11 cellular contexts compared by ENCODE assay signal in the genomic region with DNA sequence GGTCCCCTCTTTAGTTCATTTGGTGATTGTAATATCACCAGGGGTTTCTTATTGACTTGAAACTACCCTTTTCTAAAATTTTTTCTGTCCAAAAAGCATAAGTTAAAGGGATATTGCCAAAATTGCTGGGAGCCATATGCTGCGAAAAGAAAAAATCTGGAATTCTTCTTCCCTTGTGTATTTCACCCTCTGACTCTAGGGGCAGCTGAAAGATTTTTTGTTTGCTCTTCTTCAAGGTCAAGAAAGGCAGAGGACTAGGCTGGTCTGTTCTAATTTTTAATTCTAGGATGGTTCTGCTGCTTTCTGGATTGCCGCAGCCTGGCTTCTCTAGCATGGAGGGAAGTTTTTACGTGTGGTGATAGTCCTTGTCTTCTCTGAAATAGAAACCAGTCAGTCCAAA.
DNase-seq lines count a peak whose midpoint lies in the region; ATAC-seq and TF ChIP-seq lines count a peak whose summit lies in the region.
"Had no signal": no experiment of that assay in that cellular context is flagged by ENCODE, and none has a peak within 500 bp of the region (broad histone marks: within the 10 kb centered on the region; RNA-seq: fewer than 3 reads in every experiment).

No MANE protein-coding gene starts in this region.

- peaks cover 7 to 10% of the 10 kb centered on the region in 2 donors for H3K36me3 Mint-ChIP-seq in CD14-positive monocyte
- no peaks in the 10 kb centered on the region for H3K36me3 Mint-ChIP-seq in natural killer cell
- H3K36me3 Mint-ChIP-seq in endothelial cell (ENCODE audit: low read depth, unreplicated experiment), result peaks cover 3% of the 10 kb centered on the region

- H3K4me1 Mint-ChIP-seq in CD14-positive monocyte (peaks cover 31% of the 10 kb centered on the region), natural killer cell (peaks cover 38 to 40% of the 10 kb centered on the region in 2 donors), endothelial cell (ENCODE audit: unreplicated experiment) (peaks cover 4% of the 10 kb centered on the region)

- H3K9ac ChIP-seq in adipocyte (ENCODE audit: low read length), result no peak overlapping the region

- peak overlapping the region; percentile 31 for H3K4me3 ChIP-seq in GM12875 (ENCODE audit: low read depth, low read length)
- peak overlapping the region; percentile 66 for H3K4me3 ChIP-seq in adipocyte (ENCODE audit: low read length)
- H3K4me3 ChIP-seq in lower lobe of right lung, result no peak overlapping the region
- no peak overlapping the region for H3K4me3 ChIP-seq in gastrocnemius medialis

- H3K27me3 Mint-ChIP-seq in CD14-positive monocyte (ENCODE audit: low read depth in 3 of 3) (peaks cover 77 to 90% (median 86%) of the 10 kb centered on the region in 3 donors), natural killer cell (ENCODE audit: low read depth in 2 of 2) (peaks cover 70 to 71% of the 10 kb centered on the region in 2 donors), endothelial cell (ENCODE audit: unreplicated experiment) (peaks cover 13% of the 10 kb centered on the region)

- H3K9me3 ChIP-seq in adipocyte (ENCODE audit: control insufficient read depth, low read length) (no peaks in the 10 kb centered on the region), lower lobe of right lung (no peaks in the 10 kb centered on the region), gastrocnemius medialis (no peaks in the 10 kb centered on the region)

- TF ChIP-seq POLR2A in gastrocnemius medialis (IDR thresholded peaks at IDR 0.05), result no peak

- H3K27me3 ChIP-seq in adipocyte (replicated peaks; ENCODE audit: control insufficient read depth, insufficient read depth, low read length) (no peaks in the 10 kb centered on the region), lower lobe of right lung (ENCODE audit: low read depth) (peaks cover 50% of the 10 kb centered on the region), gastrocnemius medialis (peaks cover 37 to 63% (median 48%) of the 10 kb centered on the region in 3 donors)

- H3K9me3 Mint-ChIP-seq in CD14-positive monocyte, result peaks cover 0 to 21% (median 14%) of the 10 kb centered on the region in 7 donors
- H3K9me3 Mint-ChIP-seq in natural killer cell, result no peaks in the 10 kb centered on the region
- no peaks in the 10 kb centered on the region for H3K9me3 Mint-ChIP-seq in endothelial cell (ENCODE audit: unreplicated experiment)

- H3K36me3 ChIP-seq in adipocyte (ENCODE audit: control insufficient read depth, insufficient read depth, low read length, severe bottlenecking) (no peaks in the 10 kb centered on the region), lower lobe of right lung (no peaks in the 10 kb centered on the region), gastrocnemius medialis (no peaks in the 10 kb centered on the region)

- intact Hi-C loops in CD14-positive monocyte (cut with micrococcal nuclease), result no loop called here
- intact Hi-C loops in natural killer cell (cut with micrococcal nuclease), result no loop called here
- intact Hi-C loops in lower lobe of right lung (cut with DNase I), result no loop called here
- intact Hi-C loops in gastrocnemius medialis (cut with DNase I; ENCODE audit: low total_unique reads), result no loop called here

- H3K4me1 ChIP-seq in adipocyte (ENCODE audit: control insufficient read depth, insufficient read depth, low read length) (peaks cover 22% of the 10 kb centered on the region), lower lobe of right lung (peaks cover 15% of the 10 kb centered on the region), gastrocnemius medialis (peaks cover 0 to 5% of the 10 kb centered on the region in 2 donors)

- DNase-seq in CD14-positive monocyte (ENCODE audit: low spot score) (no peak), adipocyte (ENCODE audit: low read depth) (peak; percentile 43), natural killer cell (no peak), endothelial cell (ENCODE audit: low spot score) (no peak), lower lobe of right lung (no peak), gastrocnemius medialis (no peak)
- DNase-seq in activated CD4-positive, alpha-beta T cell treated with anti-CD3 and anti-CD28 coated beads, Interleukin-2, amount 50 U/mL, for 1 hour, result no peak
- DNase-seq: hypothalamus had no signal

- H3K27ac Mint-ChIP-seq in CD14-positive monocyte (no peak overlapping the region), natural killer cell (no peak overlapping the region), endothelial cell (ENCODE audit: unreplicated experiment) (no peak overlapping the region)
- H3K27ac Mint-ChIP-seq: H9 had no signal

- H3K27ac ChIP-seq in lower lobe of right lung, result no peak overlapping the region
- no peak overlapping the region for H3K27ac ChIP-seq in gastrocnemius medialis
- H3K27ac ChIP-seq: SK-N-MC had no signal

- ATAC-seq in natural killer cell (no peak), lower lobe of right lung (no peak), gastrocnemius medialis (no peak)

- no peak for TF ChIP-seq CTCF in CD14-positive monocyte (IDR thresholded peaks at IDR 0.05)
- TF ChIP-seq CTCF in GM12875 (IDR thresholded peaks at IDR 0.05; ENCODE audit: borderline replicate concordance, insufficient read depth, low read depth, low read length), result peak; percentile 3; the same call in 1 of the 2 replicates
- no peak for TF ChIP-seq CTCF in natural killer cell (IDR thresholded peaks at IDR 0.05)
- TF ChIP-seq CTCF in endothelial cell (IDR thresholded peaks at IDR 0.05; ENCODE audit: unreplicated experiment), result no peak
- TF ChIP-seq CTCF in lower lobe of right lung (IDR thresholded peaks at IDR 0.05), result no peak
- no peak for TF ChIP-seq CTCF in gastrocnemius medialis (IDR thresholded peaks at IDR 0.05 in 4 of 5, conservative IDR thresholded peaks at IDR 0.05 in 1 of 5)

- H3K4me3 Mint-ChIP-seq in CD14-positive monocyte (peak overlapping the region; percentile 63 to 86), natural killer cell (peak overlapping the region; percentile 87), endothelial cell (ENCODE audit: unreplicated experiment) (no peak overlapping the region)

- in situ Hi-C loops in gastrocnemius medialis (cut with MboI; ENCODE audit: low sequenced_read_pairs in 4 of 4), result no loop called here

Comparison
In these comparisons a context has a peak if more than half of its experiments do, and no peak if none do; other contexts are left out.
1. H3K4me3 ChIP-seq: peak in GM12875 (single experiment) and adipocyte (single experiment); none in lower lobe of right lung (single experiment) and gastrocnemius medialis (0 of 4).